13 cellular contexts compared by ENCODE assay signal in the genomic region with DNA sequence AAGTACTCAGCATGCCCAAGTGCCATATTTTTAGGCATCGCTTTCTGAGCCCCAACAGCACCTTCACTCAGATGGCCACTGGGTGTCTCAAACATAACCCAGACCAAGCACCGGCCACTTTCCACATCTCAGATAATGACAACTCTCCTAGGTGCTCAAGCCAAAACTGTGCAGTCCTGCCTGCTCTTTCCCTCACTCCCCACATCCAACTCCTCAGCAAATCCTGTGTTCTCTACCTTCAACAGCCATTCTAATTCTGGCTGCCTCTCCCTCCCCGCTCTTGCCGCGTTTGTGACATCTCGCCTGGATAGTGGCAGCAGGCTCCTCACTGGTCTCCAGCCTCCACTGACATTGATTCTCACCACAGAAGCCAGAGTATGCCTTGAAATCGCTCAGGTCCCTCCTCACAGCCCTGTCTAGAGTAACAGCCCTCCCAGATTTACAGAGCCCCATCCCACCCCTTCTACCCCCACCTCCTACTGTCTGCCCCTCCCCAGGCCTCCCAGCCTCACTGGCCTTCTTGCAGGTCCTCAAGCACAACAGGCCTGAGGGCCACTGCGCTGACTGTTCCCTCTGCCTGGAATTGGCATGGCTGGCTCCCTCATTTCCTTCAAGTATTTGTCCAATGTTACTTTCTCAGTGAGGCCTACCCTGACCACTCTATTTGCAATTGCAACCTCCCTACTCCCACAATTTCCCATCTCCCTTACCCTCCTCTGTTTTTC. TPM values are rescaled to one million over a fixed set of nuclear protein-coding genes. Genes with fewer than 3 reads are reported as not detected.
DNase-seq lines count a peak whose midpoint lies in the region; TF ChIP-seq lines count a peak whose summit lies in the region.
"Had no signal": no experiment of that assay in that cellular context is flagged by ENCODE, and none has a peak within 500 bp of the region (broad histone marks: within the 10 kb centered on the region; RNA-seq: fewer than 3 reads in every experiment).

No MANE protein-coding gene starts in this region.

- no peak overlapping the region for H3K27ac ChIP-seq in neural progenitor cell
- H3K27ac ChIP-seq: A549, SK-N-MC had no signal

- H4K20me1 ChIP-seq in neural progenitor cell (ENCODE audit: low read depth): peaks cover 5% of the 10 kb centered on the region

- H3K4me3 ChIP-seq in NB4 (ENCODE audit: low read depth, low read length) (no peak overlapping the region), cardiac fibroblast (replicated peaks in 1 of 2; ENCODE audit: low read depth in 2 of 2, low read length in 2 of 2) (no peak overlapping the region), neural progenitor cell (no peak overlapping the region)
- H3K4me3 ChIP-seq: A549, lung, SK-N-MC had no signal

- no peak overlapping the region for H2AFZ ChIP-seq in neural progenitor cell (replicated peaks)

- no peaks in the 10 kb centered on the region for H3K27me3 Mint-ChIP-seq in T-helper 2 cell treated with Interferon-gamma antibody and Interleukin-4, amounts not matched to agents 5 μg/mL and 100 μg/mL, for 36 hours (ENCODE audit: low read depth)
- H3K27me3 Mint-ChIP-seq in neural progenitor cell (ENCODE audit: insufficient read depth, low read depth): peaks cover 7% of the 10 kb centered on the region

- no peaks in the 10 kb centered on the region for H3K36me3 ChIP-seq in neural progenitor cell

- peak; percentile 13 for TF ChIP-seq CTCF in NB4 (IDR thresholded peaks at IDR 0.05; ENCODE audit: low read depth, low read length)
- TF ChIP-seq CTCF in cardiac fibroblast (IDR thresholded peaks at IDR 0.05; ENCODE audit: low read depth, low read length): peak; percentile 2
- TF ChIP-seq CTCF in neural progenitor cell (IDR thresholded peaks at IDR 0.05): no peak

- no peaks in the 10 kb centered on the region for H3K9me3 ChIP-seq in neural progenitor cell (ENCODE audit: low read depth)

- H3F3A ChIP-seq in neural progenitor cell (ENCODE audit: low read depth): peaks cover 16% of the 10 kb centered on the region

- peaks cover 6% of the 10 kb centered on the region for H3K36me3 Mint-ChIP-seq in T-helper 2 cell treated with Interferon-gamma antibody and Interleukin-4, amounts not matched to agents 5 μg/mL and 100 μg/mL, for 36 hours (ENCODE audit: low read depth)
- H3K36me3 Mint-ChIP-seq in neural progenitor cell: peaks cover 2% of the 10 kb centered on the region

- no peak for DNase-seq in T-helper 2 cell treated with Interferon-gamma antibody and Interleukin-4, amounts not matched to agents 5 μg/mL and 100 μg/mL, for 36 hours (ENCODE audit: low spot score)
- DNase-seq in T-helper 2 cell (no peak), NB4 (ENCODE audit: low read depth) (peak; percentile 28), cardiac fibroblast (ENCODE audit: low read depth in 2 of 2) (no peak), neural progenitor cell (ENCODE audit: low spot score) (no peak), mucosa of gallbladder (ENCODE audit: low spot score) (no peak), hippocampal formation (lab: John Stamatoyannopoulos, UW) (no peak), middle frontal gyrus (ENCODE audit: extremely low spot score, low spot score) (no peak)
- DNase-seq: GOT3, NCI-H524 treated with DMSO at 0.1 percent for 48 hours had no signal

- H3K4me3 Mint-ChIP-seq in T-helper 2 cell treated with Interferon-gamma antibody and Interleukin-4, amounts not matched to agents 5 μg/mL and 100 μg/mL, for 36 hours: peak overlapping the region; percentile 76
- H3K4me3 Mint-ChIP-seq in neural progenitor cell: peak overlapping the region; percentile 46

- no peak for TF ChIP-seq POLR2A in NB4 (IDR thresholded peaks at IDR 0.05; ENCODE audit: extremely low read depth, insufficient read length)

- H3K9me3 Mint-ChIP-seq in T-helper 2 cell treated with Interferon-gamma antibody and Interleukin-4, amounts not matched to agents 5 μg/mL and 100 μg/mL, for 36 hours: no peaks in the 10 kb centered on the region
- peaks cover 3% of the 10 kb centered on the region for H3K9me3 Mint-ChIP-seq in neural progenitor cell

- H3K79me2 ChIP-seq in neural progenitor cell (ENCODE audit: low read depth): peaks cover 4% of the 10 kb centered on the region

- peaks cover 9% of the 10 kb centered on the region for H3K4me1 ChIP-seq in neural progenitor cell

- no peak overlapping the region for H3K9ac ChIP-seq in neural progenitor cell

- H3K27ac Mint-ChIP-seq in T-helper 2 cell treated with Interferon-gamma antibody and Interleukin-4, amounts not matched to agents 5 μg/mL and 100 μg/mL, for 36 hours: peak overlapping the region; percentile 55
- H3K27ac Mint-ChIP-seq in neural progenitor cell: no peak overlapping the region

- H3K4me2 ChIP-seq in neural progenitor cell: no peak overlapping the region
- H3K4me2 ChIP-seq: A549 had no signal

- H3K4me1 Mint-ChIP-seq in T-helper 2 cell treated with Interferon-gamma antibody and Interleukin-4, amounts not matched to agents 5 μg/mL and 100 μg/mL, for 36 hours (ENCODE audit: low read depth): peaks cover 34% of the 10 kb centered on the region
- H3K4me1 Mint-ChIP-seq in neural progenitor cell: peaks cover 32% of the 10 kb centered on the region

- peaks cover 14% of the 10 kb centered on the region for H3K27me3 ChIP-seq in neural progenitor cell

RNA-seq across cellular contexts. Expression of gene PHETA2, which starts 1.3 kb away (rescaled TPM):
- total RNA-seq in neural progenitor cell (ENCODE audit: low replicate concordance) (0.79 and 2.3 TPM in 2 replicates), mucosa of gallbladder (10.3 TPM)

RNA-seq across cellular contexts. Expression of gene NAGA, which starts 2.2 kb away (rescaled TPM):
- total RNA-seq in neural progenitor cell (ENCODE audit: low replicate concordance) (14.9 and 29.1 TPM in 2 replicates), mucosa of gallbladder (45.0 TPM)

RNA-seq across cellular contexts. Expression of gene SMDT1, which starts 6.7 kb away (rescaled TPM):
- total RNA-seq in neural progenitor cell (ENCODE audit: low replicate concordance) (2.9 and 6.3 TPM in 2 replicates), mucosa of gallbladder (121 TPM)

RNA-seq across cellular contexts. Expression of gene NDUFA6, which starts 17.8 kb away (rescaled TPM):
- 100 and 132 TPM in 2 replicates for total RNA-seq in neural progenitor cell (ENCODE audit: low replicate concordance)
- 77.9 TPM for total RNA-seq in mucosa of gallbladder

RNA-seq across cellular contexts. Expression of gene CYP2D6, which starts 57.8 kb away (rescaled TPM):
- total RNA-seq in neural progenitor cell (ENCODE audit: low replicate concordance) (0.24 and 1.5 TPM in 2 replicates), mucosa of gallbladder (2.7 TPM)

Comparison
In these comparisons a context has a peak if more than half of its experiments do, and no peak if none do; other contexts are left out.
1. RNA of gene SMDT1, which starts 6.7 kb away (total RNA-seq): 121 TPM in mucosa of gallbladder (single experiment); 2.9 to 6.3 TPM in neural progenitor cell; every median in the first group is over 10 times any median in the second.